In the genomic region with DNA sequence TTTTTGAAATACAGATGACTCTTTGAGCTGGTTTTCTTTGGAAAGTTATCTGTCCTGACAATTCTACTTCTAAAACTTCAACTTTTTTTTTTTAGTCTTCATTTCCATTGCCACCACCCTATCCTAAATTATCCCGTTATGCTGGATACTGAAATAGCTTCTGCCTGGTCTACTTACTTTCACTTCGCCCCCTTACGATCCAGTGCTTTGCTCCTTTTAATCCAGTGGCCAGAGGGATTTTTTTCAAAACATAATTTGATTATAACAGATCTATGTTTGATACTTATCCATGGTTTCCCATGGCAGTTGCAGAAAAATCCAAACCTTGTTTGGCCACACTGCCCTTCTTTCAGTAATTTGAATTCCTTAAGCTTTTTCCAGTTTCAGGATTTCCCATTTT, we compare ENCODE assay signal across 18 cellular contexts. TPM values are rescaled to one million over a fixed set of nuclear protein-coding genes. Genes with fewer than 3 reads are reported as not detected.
DNase-seq lines count a peak whose midpoint lies in the region; ATAC-seq, FAIRE-seq and TF ChIP-seq lines count a peak whose summit lies in the region.
"Had no signal": no experiment of that assay in that cellular context is flagged by ENCODE, and none has a peak within 500 bp of the region (broad histone marks: within the 10 kb centered on the region; RNA-seq: fewer than 3 reads in every experiment).

No MANE protein-coding gene starts in this region.

- H3K27me3 Mint-ChIP-seq in central memory CD8-positive, alpha-beta T cell: no peaks in the 10 kb centered on the region
- H3K27me3 Mint-ChIP-seq in naive thymus-derived CD4-positive, alpha-beta T cell: no peaks in the 10 kb centered on the region

- no peak overlapping the region for H2BK12ac ChIP-seq in neuronal stem cell (ENCODE audit: low read length)

- no peak overlapping the region for H2AFZ ChIP-seq in neuronal stem cell (ENCODE audit: low read length)

- no peaks in the 10 kb centered on the region for H3K27me3 ChIP-seq in cardiac muscle cell
- no peaks in the 10 kb centered on the region for H3K27me3 ChIP-seq in naive thymus-derived CD4-positive, alpha-beta T cell (ENCODE audit: control insufficient read depth in 2 of 2, insufficient read depth in 2 of 2, low read length in 2 of 2)
- H3K27me3 ChIP-seq in uterus: no peaks in the 10 kb centered on the region
- H3K27me3 ChIP-seq in neuronal stem cell (ENCODE audit: control insufficient read depth in 3 of 3, insufficient read depth in 3 of 3, low read depth in 1 of 3, low read length in 3 of 3): no peaks in the 10 kb centered on the region
- H3K27me3 ChIP-seq: heart right ventricle, stomach had no signal

- H3K27ac ChIP-seq in cardiac muscle cell (peak overlapping the region; percentile 20), uterus (peak overlapping the region; percentile 16 to 55), neuronal stem cell (replicated peaks; ENCODE audit: low read length) (no peak overlapping the region)
- peak overlapping the region; percentile 50 for H3K27ac ChIP-seq in naive thymus-derived CD4-positive, alpha-beta T cell (ENCODE audit: low read depth, low read length)

- H3K27ac Mint-ChIP-seq in central memory CD8-positive, alpha-beta T cell (ENCODE audit: low read depth): peak overlapping the region; percentile 84
- H3K27ac Mint-ChIP-seq in naive thymus-derived CD4-positive, alpha-beta T cell: peak overlapping the region in 8 of 9 donors; percentile 55 to 93 (median 84)

- H3K36me3 Mint-ChIP-seq in central memory CD8-positive, alpha-beta T cell (ENCODE audit: insufficient read depth): peaks cover 22% of the 10 kb centered on the region
- H3K36me3 Mint-ChIP-seq in naive thymus-derived CD4-positive, alpha-beta T cell: peaks cover 0 to 13% (median 5%) of the 10 kb centered on the region in 5 donors

- ATAC-seq in left ventricle myocardium superior: no peak
- no peak for ATAC-seq in central memory CD8-positive, alpha-beta T cell (replicated peaks; ENCODE audit: extremely low read depth, poor library complexity, severe bottlenecking)
- no peak for ATAC-seq in naive thymus-derived CD4-positive, alpha-beta T cell
- ATAC-seq: left cardiac atrium had no signal

- 100% methylated on average over 1 of the region's 3 CpGs; no CpG with 5 or more reads in 1 of the 2 donors for WGBS in neuronal stem cell (ENCODE audit: extremely low coverage in 2 of 2, insufficient read length in 2 of 2, insufficient replicate concordance in 1 of 2), 2 donors

- DNase-seq in cardiac muscle cell (ENCODE audit: low read depth in 1 of 2, low spot score in 1 of 2): no peak
- no peak for DNase-seq in left ventricle myocardium superior
- DNase-seq in central memory CD8-positive, alpha-beta T cell (ENCODE audit: low spot score in 2 of 2): no peak
- DNase-seq in naive thymus-derived CD4-positive, alpha-beta T cell: no peak
- DNase-seq in uterus: no peak
- DNase-seq in neuronal stem cell (ENCODE audit: low spot score): no peak
- DNase-seq in cerebellar cortex (ENCODE audit: low spot score): no peak
- DNase-seq in HTR-8/SVneo (ENCODE audit: insufficient read length, low spot score): no peak
- DNase-seq: activated CD4-positive, alpha-beta T cell treated with anti-CD3 and anti-CD28 coated beads, Interleukin-2, amount 50 U/mL, for 48 hours; activated gamma-delta T cell treated with Interleukin-2 at 50 U/mL for 16 hours; heart right ventricle; left cardiac atrium; NCI-H1930; NCI-H774; RPMI8226; stomach had no signal

- no peak overlapping the region for H3K4ac ChIP-seq in neuronal stem cell (ENCODE audit: low read length)

- no peak overlapping the region for H3K4me2 ChIP-seq in neuronal stem cell (ENCODE audit: insufficient read depth, low read length, poor library complexity, severe bottlenecking)

- POLR2A ChIA-PET in naive thymus-derived CD4-positive, alpha-beta T cell (lab: Charles Lee): interaction anchor here (0.6 to 1.7 kb wide), 5 partner anchors 11 to 135 kb away, joined by 3 to 8 read pairs (median 4); no protein-coding TSS in a partner anchor

- intact Hi-C loops in left ventricle myocardium superior (cut with micrococcal nuclease) (no loop called here), uterus (cut with DNase I; ENCODE audit: low total_unique reads) (no loop called here)
- intact Hi-C loops in naive thymus-derived CD4-positive, alpha-beta T cell (cut with micrococcal nuclease): loop anchor here in 1 of 2 donors (5.0 kb wide), 1 partner anchor 37 kb away; no protein-coding TSS in a partner anchor

- H3K4me1 ChIP-seq in cardiac muscle cell (ENCODE audit: low read depth) (peaks cover 24% of the 10 kb centered on the region), uterus (peaks cover 0 to 3% of the 10 kb centered on the region in 2 donors), neuronal stem cell (ENCODE audit: control insufficient read depth in 2 of 2, insufficient read depth in 1 of 2, low read depth in 1 of 2, low read length in 2 of 2) (peaks cover 0 to 9% of the 10 kb centered on the region in 2 donors)
- H3K4me1 ChIP-seq in naive thymus-derived CD4-positive, alpha-beta T cell (ENCODE audit: control insufficient read depth in 2 of 2, insufficient read depth in 2 of 2, low read length in 2 of 2): peaks cover 23 to 30% of the 10 kb centered on the region in 2 donors

- no peak overlapping the region for H4K8ac ChIP-seq in neuronal stem cell (ENCODE audit: low read depth, low read length)

- H4K91ac ChIP-seq in neuronal stem cell (ENCODE audit: low read depth, low read length, poor library complexity): no peak overlapping the region

- FAIRE-seq in HTR-8/SVneo (lab: Jason Lieb, UNC): no peak
- FAIRE-seq: bronchial epithelial cell had no signal

- H3K9ac ChIP-seq in neuronal stem cell (ENCODE audit: low read depth, low read length, poor library complexity): no peak overlapping the region

- H3K4me1 Mint-ChIP-seq in central memory CD8-positive, alpha-beta T cell: peaks cover 43% of the 10 kb centered on the region
- H3K4me1 Mint-ChIP-seq in naive thymus-derived CD4-positive, alpha-beta T cell: peaks cover 38 to 73% (median 61%) of the 10 kb centered on the region in 7 donors

- peaks cover 3% of the 10 kb centered on the region for H3K79me1 ChIP-seq in neuronal stem cell (ENCODE audit: low read depth, low read length)

- H3K9me3 ChIP-seq in cardiac muscle cell (ENCODE audit: low read depth) (no peaks in the 10 kb centered on the region), uterus (no peaks in the 10 kb centered on the region), neuronal stem cell (replicated peaks in 1 of 2; ENCODE audit: control insufficient read depth in 2 of 2, insufficient read depth in 1 of 2, low read depth in 1 of 2, low read length in 2 of 2) (no peaks in the 10 kb centered on the region)
- no peaks in the 10 kb centered on the region for H3K9me3 ChIP-seq in naive thymus-derived CD4-positive, alpha-beta T cell (ENCODE audit: control insufficient read depth in 2 of 3, low read length in 3 of 3)
- H3K9me3 ChIP-seq: heart right ventricle, stomach had no signal

- no peaks in the 10 kb centered on the region for H3K9me3 Mint-ChIP-seq in central memory CD8-positive, alpha-beta T cell
- no peaks in the 10 kb centered on the region for H3K9me3 Mint-ChIP-seq in naive thymus-derived CD4-positive, alpha-beta T cell
- H3K9me3 Mint-ChIP-seq: neural crest cell had no signal

- CTCF ChIA-PET in naive thymus-derived CD4-positive, alpha-beta T cell (lab: Charles Lee): interaction anchor here (0.5 to 0.7 kb wide), 4 partner anchors 67 to 110 kb away, joined by 3 to 6 read pairs (median 4); no protein-coding TSS in a partner anchor

- TF ChIP-seq CTCF in cardiac muscle cell (IDR thresholded peaks at IDR 0.05; ENCODE audit: low read depth, low read length): no peak
- TF ChIP-seq CTCF in uterus (IDR thresholded peaks at IDR 0.05): no peak

- H3K36me3 ChIP-seq in cardiac muscle cell (no peaks in the 10 kb centered on the region), uterus (no peaks in the 10 kb centered on the region), neuronal stem cell (replicated peaks in 1 of 2; ENCODE audit: control insufficient read depth in 2 of 2, insufficient read depth in 2 of 2, low read length in 2 of 2) (peaks cover 0 to 67% of the 10 kb centered on the region in 2 donors)
- peaks cover 0 to 6% (median 0%) of the 10 kb centered on the region in 3 experiments for H3K36me3 ChIP-seq in naive thymus-derived CD4-positive, alpha-beta T cell (ENCODE audit: control insufficient read depth in 2 of 3, insufficient read depth in 3 of 3, low read length in 3 of 3)

- no peak overlapping the region for H3K23ac ChIP-seq in neuronal stem cell (ENCODE audit: low read depth, low read length, poor library complexity)

- TF ChIP-seq POLR2A in uterus (IDR thresholded peaks at IDR 0.05): no peak

- no peak overlapping the region for H2BK5ac ChIP-seq in neuronal stem cell (ENCODE audit: low read length)

- H3K14ac ChIP-seq in neuronal stem cell (ENCODE audit: low read length): no peak overlapping the region

- H2BK120ac ChIP-seq in neuronal stem cell (ENCODE audit: low read depth, low read length): no peak overlapping the region

- no peak overlapping the region for H3K18ac ChIP-seq in neuronal stem cell (ENCODE audit: low read length)

- H2AK5ac ChIP-seq in neuronal stem cell (ENCODE audit: low read depth, low read length): no peak overlapping the region

- H2BK15ac ChIP-seq in neuronal stem cell (ENCODE audit: low read length): no peak overlapping the region

- H3K4me3 ChIP-seq in cardiac muscle cell: no peak overlapping the region
- H3K4me3 ChIP-seq in naive thymus-derived CD4-positive, alpha-beta T cell (ENCODE audit: low read length): no peak overlapping the region
- no peak overlapping the region for H3K4me3 ChIP-seq in uterus
- H3K4me3 ChIP-seq in neuronal stem cell (ENCODE audit: low read length in 2 of 2): no peak overlapping the region

- no peak overlapping the region for H3K4me3 Mint-ChIP-seq in central memory CD8-positive, alpha-beta T cell
- peak overlapping the region in 2 of 10 donors; percentile 8 to 49 for H3K4me3 Mint-ChIP-seq in naive thymus-derived CD4-positive, alpha-beta T cell

RNA-seq across cellular contexts. Expression of gene ASXL1, which starts 27.4 kb away (rescaled TPM):
- 32.6 and 82.4 TPM in 2 replicates for total RNA-seq in cardiac muscle cell
- polyA plus RNA-seq in cardiac muscle cell: 50.3 and 97.9 TPM in 2 replicates
- total RNA-seq in left ventricle myocardium superior: 25.7 TPM
- total RNA-seq in naive thymus-derived CD4-positive, alpha-beta T cell: 100 to 1,000 TPM; 106 to 200 (median 158) TPM
- 10 to 100 TPM; 14.7 to 18.8 TPM for polyA plus RNA-seq in naive thymus-derived CD4-positive, alpha-beta T cell
- total RNA-seq in uterus: 100 to 1,000 TPM in 2 of 4 donors, 10 to 100 TPM in 2; 69.1 to 116 (median 102) TPM
- 48.1 TPM for polyA plus RNA-seq in neuronal stem cell (2013, experiment 1 of 2)
- polyA plus RNA-seq in neuronal stem cell (2013, experiment 2 of 2): 48.3 TPM
